1 cellular context compared by ENCODE assay signal in genomic region chr21:32570456-32570855, GRCh38.
TF ChIP-seq lines count a peak whose summit lies in the region.

No MANE protein-coding gene starts in this region.

TF ChIP-seq in GM23338, 12 proteins besides CTCF, POLR2A, EP300 and RAD21:
- TF ChIP-seq POLR2AphosphoS5 (IDR thresholded peaks at IDR 0.05; ENCODE audit: low read depth) = no peak
- no peak for TF ChIP-seq ZNF462 (CRISPR knock-in tag; IDR thresholded peaks at IDR 0.05)
- TF ChIP-seq ZNF331 (CRISPR knock-in tag; IDR thresholded peaks at IDR 0.05; ENCODE audit: low read depth) = no peak
- TF ChIP-seq STAT1 (IDR thresholded peaks at IDR 0.05; ENCODE audit: unreplicated experiment) = no peak
- TF ChIP-seq NANOG (IDR thresholded peaks at IDR 0.05; ENCODE audit: borderline replicate concordance) = no peak
- no peak for TF ChIP-seq ETS1 (IDR thresholded peaks at IDR 0.05)
- TF ChIP-seq EZH2phosphoT487 (IDR thresholded peaks at IDR 0.05; ENCODE audit: unreplicated experiment) = no peak
- TF ChIP-seq EZH2 (IDR thresholded peaks at IDR 0.05; ENCODE audit: low read depth, unreplicated experiment) = no peak
- no peak for TF ChIP-seq ZNF114 (CRISPR knock-in tag; IDR thresholded peaks at IDR 0.05)
- TF ChIP-seq CREB1 (CRISPR knock-in tag; IDR thresholded peaks at IDR 0.05; ENCODE audit: low read depth) = no peak
- no peak for TF ChIP-seq REST (IDR thresholded peaks at IDR 0.05; ENCODE audit: unreplicated experiment)
- no peak for TF ChIP-seq JUNB (IDR thresholded peaks at IDR 0.05; ENCODE audit: unreplicated experiment)
